12 cellular contexts compared by ENCODE assay signal in genomic region chr14:68195126-68195525, GRCh38.
DNase-seq lines count a peak whose midpoint lies in the region; ATAC-seq and TF ChIP-seq lines count a peak whose summit lies in the region.
"Had no signal": no experiment of that assay in that cellular context is flagged by ENCODE, and none has a peak within 500 bp of the region (broad histone marks: within the 10 kb centered on the region; RNA-seq: fewer than 3 reads in every experiment).

No MANE protein-coding gene starts in this region.

- no peak overlapping the region for H3K27ac Mint-ChIP-seq in natural killer cell
- H3K27ac Mint-ChIP-seq: HFFc6 had no signal

- H3K4me3 ChIP-seq in vagina, result no peak overlapping the region
- H3K4me3 ChIP-seq: spleen, tibial artery had no signal

- no peaks in the 10 kb centered on the region for H3K36me3 Mint-ChIP-seq in natural killer cell

- DNase-seq in NCI-H2196 (lab: John Stamatoyannopoulos, UW; ENCODE audit: unreplicated experiment), result peak; percentile 30
- DNase-seq in NCI-H2196 treated with DMSO at 0.1 percent for 48 hours (lab: John Stamatoyannopoulos, UW; ENCODE audit: unreplicated experiment), result no peak
- peak; percentile 77 for DNase-seq in NCI-H345 treated with DMSO at 0.1 percent for 48 hours (lab: John Stamatoyannopoulos, UW; ENCODE audit: unreplicated experiment)
- peak; percentile 26 for DNase-seq in iPS-NIHi7 (ENCODE audit: extremely low spot score)
- DNase-seq in vagina (ENCODE audit: extremely low spot score in 2 of 2), result no peak
- DNase-seq in natural killer cell, result no peak
- no peak for DNase-seq in stimulated activated CD4-positive, alpha-beta T cell treated with anti-CD3 and anti-CD28 coated beads, Interleukin-1b, Interleukin-23, amount 100 ng/mL, for 48 hours
- DNase-seq: HFFc6, MV-4-11, spleen, tibial artery had no signal

- no peaks in the 10 kb centered on the region for H3K27me3 Mint-ChIP-seq in natural killer cell (ENCODE audit: low read depth in 2 of 2)

- H3K27ac ChIP-seq in vagina, result peak overlapping the region; percentile 24
- H3K27ac ChIP-seq: spleen, tibial artery had no signal

- no peaks in the 10 kb centered on the region for H3K9me3 ChIP-seq in vagina
- H3K9me3 ChIP-seq: spleen, tibial artery had no signal

- peaks cover 9 to 10% of the 10 kb centered on the region in 2 donors for H3K4me1 Mint-ChIP-seq in natural killer cell

- H3K36me3 ChIP-seq in vagina, result no peaks in the 10 kb centered on the region
- H3K36me3 ChIP-seq: spleen, tibial artery had no signal

- no peak for TF ChIP-seq POLR2A in vagina (IDR thresholded peaks at IDR 0.05)

- H3K4me3 Mint-ChIP-seq in natural killer cell, result no peak overlapping the region
- H3K4me3 Mint-ChIP-seq: HFFc6 had no signal

- no peak for ATAC-seq in natural killer cell
- no peak for ATAC-seq in HG03457 (IDR thresholded peaks at IDR 0.05; ENCODE audit: unreplicated experiment)

- H3K27me3 ChIP-seq in vagina, result no peaks in the 10 kb centered on the region
- H3K27me3 ChIP-seq: spleen, tibial artery had no signal

- H3K9me3 Mint-ChIP-seq in natural killer cell, result no peaks in the 10 kb centered on the region
- H3K9me3 Mint-ChIP-seq: HFFc6 had no signal

- TF ChIP-seq CTCF in vagina (IDR thresholded peaks at IDR 0.05), result no peak
- no peak for TF ChIP-seq CTCF in natural killer cell (IDR thresholded peaks at IDR 0.05)

- peaks cover 27% of the 10 kb centered on the region for H3K4me1 ChIP-seq in vagina
- H3K4me1 ChIP-seq: spleen had no signal

- intact Hi-C loops in vagina (cut with DNase I), result no loop called here
- intact Hi-C loops in natural killer cell (cut with micrococcal nuclease), result no loop called here

Comparison
In these comparisons a context has a peak if more than half of its experiments do, and no peak if none do; other contexts are left out.
1. DNase-seq: peak in NCI-H2196 (single experiment), NCI-H345 treated with DMSO at 0.1 percent for 48 hours (single experiment) and iPS-NIHi7 (single experiment); none in NCI-H2196 treated with DMSO at 0.1 percent for 48 hours (single experiment), vagina (0 of 2), natural killer cell (single experiment) and stimulated activated CD4-positive, alpha-beta T cell treated with anti-CD3 and anti-CD28 coated beads, Interleukin-1b, Interleukin-23, amount 100 ng/mL, for 48 hours (single experiment).